16 cellular contexts compared by ENCODE assay signal in the genomic region with DNA sequence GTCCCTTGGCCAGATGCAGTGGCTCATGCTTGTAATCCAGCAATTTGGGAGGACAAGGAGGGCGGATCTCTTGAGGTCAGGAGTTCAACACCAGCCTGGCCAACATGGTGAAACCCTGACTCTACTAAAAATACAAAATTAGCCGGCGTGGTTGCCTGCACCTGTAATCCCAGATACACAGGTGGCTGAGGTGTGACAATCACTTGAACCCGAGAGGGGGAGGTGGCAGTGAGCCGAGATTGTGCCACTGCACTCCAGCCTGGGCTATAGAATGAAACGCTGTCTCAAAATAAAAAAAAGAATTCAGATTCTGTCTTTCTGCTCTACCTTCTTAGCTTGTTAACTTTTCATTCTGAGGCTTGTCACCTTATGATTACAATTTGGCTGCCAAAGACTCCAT. TPM values are rescaled to one million over a fixed set of nuclear protein-coding genes. Genes with fewer than 3 reads are reported as not detected.
DNase-seq lines count a peak whose midpoint lies in the region; ATAC-seq and TF ChIP-seq lines count a peak whose summit lies in the region.
"Had no signal": no experiment of that assay in that cellular context is flagged by ENCODE, and none has a peak within 500 bp of the region (broad histone marks: within the 10 kb centered on the region; RNA-seq: fewer than 3 reads in every experiment).

No MANE protein-coding gene starts in this region.

- H3K4me1 ChIP-seq in MM.1S (ENCODE audit: low read length), result peaks cover 79% of the 10 kb centered on the region
- peaks cover 66% of the 10 kb centered on the region for H3K4me1 ChIP-seq in OCI-LY1 (ENCODE audit: insufficient read depth, low read length, severe bottlenecking)
- H3K4me1 ChIP-seq: Caco-2 had no signal

- ATAC-seq in HG03378 (IDR thresholded peaks at IDR 0.05; ENCODE audit: unreplicated experiment), result no peak
- ATAC-seq in GM18498 (IDR thresholded peaks at IDR 0.05; ENCODE audit: unreplicated experiment), result no peak
- ATAC-seq: CD8-positive, alpha-beta T cell had no signal

- TF ChIP-seq CTCF in MM.1S (IDR thresholded peaks at IDR 0.05; ENCODE audit: low read length), result no peak
- TF ChIP-seq CTCF in OCI-LY1 (IDR thresholded peaks at IDR 0.05; ENCODE audit: low read length), result no peak
- no peak for TF ChIP-seq CTCF in dorsolateral prefrontal cortex (IDR thresholded peaks at IDR 0.05 in 54 of 56, conservative IDR thresholded peaks at IDR 0.05 in 2 of 56; ENCODE audit: low read depth in 1 of 56, partially characterized antibody in 56 of 56)

- H3F3A ChIP-seq in MM.1S (ENCODE audit: insufficient read depth, low read length), result peaks cover 41% of the 10 kb centered on the region
- H3F3A ChIP-seq in OCI-LY1 (ENCODE audit: insufficient read depth, low read length), result no peaks in the 10 kb centered on the region

- H2AFZ ChIP-seq in MM.1S (ENCODE audit: low read length) (no peak overlapping the region), OCI-LY1 (ENCODE audit: low read length) (no peak overlapping the region)
- H2AFZ ChIP-seq: GM23248 had no signal

- peak overlapping the region; percentile 79 for H3K4me2 ChIP-seq in MM.1S (ENCODE audit: low read depth, low read length)
- peak overlapping the region; percentile 36; the same call in 1 of the 2 replicates for H3K4me2 ChIP-seq in OCI-LY1 (ENCODE audit: low read length)
- H3K4me2 ChIP-seq: BLaER1 had no signal

- H3K4me3 ChIP-seq in MM.1S (ENCODE audit: low read length), result peak overlapping the region; percentile 20
- no peak overlapping the region for H3K4me3 ChIP-seq in OCI-LY1 (ENCODE audit: low read depth, low read length, poor library complexity, severe bottlenecking)
- no peak overlapping the region for H3K4me3 ChIP-seq in dorsolateral prefrontal cortex
- H3K4me3 ChIP-seq: BLaER1, GM23248 had no signal

- H3K9me2 ChIP-seq in MM.1S (replicated peaks; ENCODE audit: insufficient read depth, low read length), result no peaks in the 10 kb centered on the region
- H3K9me2 ChIP-seq in OCI-LY1 (ENCODE audit: low read depth, low read length), result no peaks in the 10 kb centered on the region

- intact Hi-C loops in dorsolateral prefrontal cortex (cut with DNase I), result no loop called here

- H3K79me2 ChIP-seq in MM.1S (ENCODE audit: low read length) (peaks cover 99% of the 10 kb centered on the region), OCI-LY1 (ENCODE audit: insufficient read depth, low read length) (peaks cover 32% of the 10 kb centered on the region)

- H3K36me3 ChIP-seq in MM.1S (replicated peaks; ENCODE audit: insufficient read depth, low read length) (no peaks in the 10 kb centered on the region), OCI-LY1 (ENCODE audit: insufficient read depth, low read length) (no peaks in the 10 kb centered on the region)
- H3K36me3 ChIP-seq: BLaER1 had no signal

- H3K27ac ChIP-seq in MM.1S (ENCODE audit: low read length), result peak overlapping the region; percentile 88
- H3K27ac ChIP-seq in OCI-LY1 (ENCODE audit: low read depth, low read length, poor library complexity, severe bottlenecking), result peak overlapping the region; percentile 46
- H3K27ac ChIP-seq in dorsolateral prefrontal cortex, result peak overlapping the region in 43 of 59 donors; percentile 4 to 93 (median 69)
- H3K27ac ChIP-seq: BLaER1, C4-2B, GM23248 had no signal

- peak overlapping the region; percentile 66 for H3K9ac ChIP-seq in MM.1S (ENCODE audit: low read length)
- peak overlapping the region; percentile 2; the same call in 1 of the 2 replicates for H3K9ac ChIP-seq in OCI-LY1 (ENCODE audit: low read length)
- H3K9ac ChIP-seq: BLaER1, GM23248 had no signal

- no peaks in the 10 kb centered on the region for H3K27me3 ChIP-seq in MM.1S (replicated peaks; ENCODE audit: insufficient read depth, low read length)
- H3K27me3 ChIP-seq in OCI-LY1 (ENCODE audit: insufficient read depth, low read length), result no peaks in the 10 kb centered on the region
- no peaks in the 10 kb centered on the region for H3K27me3 ChIP-seq in dorsolateral prefrontal cortex
- H3K27me3 ChIP-seq: BLaER1 had no signal

- DNase-seq in MM.1S (peak; percentile 88), dorsolateral prefrontal cortex (no peak), 8988T (no peak)
- DNase-seq: Caco-2; CD4-positive, CD25-positive, alpha-beta regulatory T cell; CD8-positive, alpha-beta T cell; DMS153; DND-41; GM23248; H7; HCEC 1CT had no signal

- H3K9me3 ChIP-seq in MM.1S (replicated peaks; ENCODE audit: insufficient read depth, low read length), result no peaks in the 10 kb centered on the region
- H3K9me3 ChIP-seq in OCI-LY1 (ENCODE audit: low read length), result no peaks in the 10 kb centered on the region
- H3K9me3 ChIP-seq: BLaER1, Caco-2 had no signal

- H4K20me1 ChIP-seq in MM.1S (ENCODE audit: insufficient read depth, low read length), result no peaks in the 10 kb centered on the region
- no peaks in the 10 kb centered on the region for H4K20me1 ChIP-seq in OCI-LY1 (ENCODE audit: insufficient read depth, low read length)

RNA-seq across cellular contexts. Expression of gene MYO5A, which starts 22.1 kb away (rescaled TPM):
- total RNA-seq in dorsolateral prefrontal cortex, result 100 to 1,000 TPM in 119 of 120 experiments, 10 to 100 TPM in 1; 99.8 to 333 (median 241) TPM
